1 cellular context compared by ENCODE assay signal in genomic region chr11:73178092-73178539, GRCh38.
TF ChIP-seq lines count a peak whose summit lies in the region.

No MANE protein-coding gene starts in this region.

TF ChIP-seq in HepG2, 621 proteins besides CTCF, POLR2A, EP300 and RAD21 (continued from another document and continues in another):
- TF ChIP-seq ZNF318 (CRISPR knock-in tag; IDR thresholded peaks at IDR 0.05) = no peak
- peak; percentile 54; the same call in 1 of the 2 replicates for TF ChIP-seq PITX1 (CRISPR knock-in tag; IDR thresholded peaks at IDR 0.05)
- TF ChIP-seq ADNP (CRISPR knock-in tag; IDR thresholded peaks at IDR 0.05) = no peak
- TF ChIP-seq ZNF501 (CRISPR knock-in tag; IDR thresholded peaks at IDR 0.05) = peak; percentile 77; the same call in 1 of the 2 replicates
- TF ChIP-seq MTERF4 (CRISPR knock-in tag; IDR thresholded peaks at IDR 0.05) = no peak
- TF ChIP-seq RCOR2 (CRISPR knock-in tag; IDR thresholded peaks at IDR 0.05) = 0 out of 2 replicates have a peak, but pooled peaks have one; percentile 13
- 0 out of 2 replicates have a peak, but pooled peaks have one; percentile 23 for TF ChIP-seq CHCHD3 (CRISPR knock-in tag; IDR thresholded peaks at IDR 0.05)
- peak; percentile 34; the same call in 1 of the 2 replicates for TF ChIP-seq ZFY (CRISPR knock-in tag; IDR thresholded peaks at IDR 0.05)
- 0 out of 2 replicates have a peak, but pooled peaks have one; percentile 34 for TF ChIP-seq PPARG (CRISPR knock-in tag; conservative IDR thresholded peaks at IDR 0.05)
- no peak for TF ChIP-seq RFXAP (CRISPR knock-in tag; IDR thresholded peaks at IDR 0.05; ENCODE audit: borderline replicate concordance)
- 0 out of 2 replicates have a peak, but pooled peaks have one; percentile 25 for TF ChIP-seq AHR (CRISPR knock-in tag; IDR thresholded peaks at IDR 0.05)
- peak; percentile 14 for TF ChIP-seq XRCC5 (optimal IDR thresholded peaks at IDR 0.05; ENCODE audit: low read length)
- TF ChIP-seq NONO (IDR thresholded peaks at IDR 0.05) = no peak
- 0 out of 2 replicates have a peak, but pooled peaks have one; percentile 33 for TF ChIP-seq NONO (CRISPR knock-in tag; conservative IDR thresholded peaks at IDR 0.05)
- peak; percentile 44; the same call in 1 of the 2 replicates for TF ChIP-seq IKZF5 (CRISPR knock-in tag; IDR thresholded peaks at IDR 0.05)
- TF ChIP-seq ZNF33A (CRISPR knock-in tag; IDR thresholded peaks at IDR 0.05; ENCODE audit: borderline replicate concordance) = no peak
- TF ChIP-seq ZNF687 (CRISPR knock-in tag; IDR thresholded peaks at IDR 0.05) = peak; percentile 41; the same call in 1 of the 2 replicates
- TF ChIP-seq HDAC6 (IDR thresholded peaks at IDR 0.05; ENCODE audit: low read depth, low read length) = no peak
- no peak for TF ChIP-seq ARNTL (CRISPR knock-in tag; IDR thresholded peaks at IDR 0.05)
- no peak for TF ChIP-seq LCORL (IDR thresholded peaks at IDR 0.05)
- TF ChIP-seq LCORL (CRISPR knock-in tag; IDR thresholded peaks at IDR 0.05) = peak; percentile 4; the same call in 1 of the 2 replicates
- TF ChIP-seq ZNF124 (CRISPR knock-in tag; IDR thresholded peaks at IDR 0.05) = 0 out of 2 replicates have a peak, but pooled peaks have one; percentile 38
- TF ChIP-seq ZBTB7A (CRISPR knock-in tag; IDR thresholded peaks at IDR 0.05) = 0 out of 2 replicates have a peak, but pooled peaks have one; percentile 13
- TF ChIP-seq GPBP1L1 (CRISPR knock-in tag; IDR thresholded peaks at IDR 0.05) = no peak
- peak; percentile 92 for TF ChIP-seq SMC3 (IDR thresholded peaks at IDR 0.05; ENCODE audit: low read length)
- no peak for TF ChIP-seq ZFP62 (CRISPR knock-in tag; IDR thresholded peaks at IDR 0.05)
- peak; percentile 50; the same call in 1 of the 2 replicates for TF ChIP-seq KLF13 (CRISPR knock-in tag; IDR thresholded peaks at IDR 0.05)
- no peak for TF ChIP-seq ARNT (IDR thresholded peaks at IDR 0.05)
- 0 out of 2 replicates have a peak, but pooled peaks have one; percentile 38 for TF ChIP-seq SPEN (CRISPR knock-in tag; IDR thresholded peaks at IDR 0.05; ENCODE audit: low read depth)
- TF ChIP-seq TEAD3 (CRISPR knock-in tag; optimal IDR thresholded peaks at IDR 0.05; ENCODE audit: borderline replicate concordance) = peak; percentile 51
- TF ChIP-seq FOXA3 (CRISPR knock-in tag; IDR thresholded peaks at IDR 0.05) = peak; percentile 51
- peak; percentile 47 for TF ChIP-seq ZFP91 (CRISPR knock-in tag; IDR thresholded peaks at IDR 0.05; ENCODE audit: borderline replicate concordance)
- TF ChIP-seq HNRNPL (IDR thresholded peaks at IDR 0.05; ENCODE audit: low read depth, low read length) = 0 out of 2 replicates have a peak, but pooled peaks have one; percentile 4
- TF ChIP-seq SALL1 (CRISPR knock-in tag; IDR thresholded peaks at IDR 0.05) = peak; percentile 54; the same call in 1 of the 2 replicates
- TF ChIP-seq ZNF276 (CRISPR knock-in tag; IDR thresholded peaks at IDR 0.05; ENCODE audit: low read depth) = 0 out of 2 replicates have a peak, but pooled peaks have one; percentile 24
- TF ChIP-seq CEBPG (CRISPR knock-in tag; IDR thresholded peaks at IDR 0.05) = peak; percentile 36; the same call in 1 of the 2 replicates
- TF ChIP-seq ZNF205 (CRISPR knock-in tag; IDR thresholded peaks at IDR 0.05) = 0 out of 2 replicates have a peak, but pooled peaks have one; percentile 50
- peak; percentile 77; the same call in 1 of the 2 replicates for TF ChIP-seq CBX5 (CRISPR knock-in tag; IDR thresholded peaks at IDR 0.05; ENCODE audit: borderline replicate concordance)
- no peak for TF ChIP-seq ESRRA (CRISPR knock-in tag; IDR thresholded peaks at IDR 0.05; ENCODE audit: low read depth)
- TF ChIP-seq KDM2A (CRISPR knock-in tag; IDR thresholded peaks at IDR 0.05; ENCODE audit: borderline replicate concordance, low read depth) = peak; percentile 75; the same call in 1 of the 2 replicates
- TF ChIP-seq KAT8 (CRISPR knock-in tag; IDR thresholded peaks at IDR 0.05) = 0 out of 2 replicates have a peak, but pooled peaks have one; percentile 19
- 0 out of 2 replicates have a peak, but pooled peaks have one; percentile 18 for TF ChIP-seq MIER2 (CRISPR knock-in tag; IDR thresholded peaks at IDR 0.05)
- peak; percentile 52 for TF ChIP-seq THAP11 (CRISPR knock-in tag; IDR thresholded peaks at IDR 0.05)
- 0 out of 2 replicates have a peak, but pooled peaks have one; percentile 34 for TF ChIP-seq ZNF792 (CRISPR knock-in tag; IDR thresholded peaks at IDR 0.05)
- 0 out of 2 replicates have a peak, but pooled peaks have one; percentile 68 for TF ChIP-seq ZNF567 (CRISPR knock-in tag; IDR thresholded peaks at IDR 0.05; ENCODE audit: borderline replicate concordance)
- 0 out of 2 replicates have a peak, but pooled peaks have one; percentile 58 for TF ChIP-seq ZKSCAN8 (CRISPR knock-in tag; IDR thresholded peaks at IDR 0.05; ENCODE audit: borderline replicate concordance)
- TF ChIP-seq FOXK2 (IDR thresholded peaks at IDR 0.05) = no peak
